ENCODE assay signal across 8 cellular contexts in genomic region chr5:78359455-78359830, GRCh38. TPM values are rescaled to one million over a fixed set of nuclear protein-coding genes. Genes with fewer than 3 reads are reported as not detected.
A peak's percentile ranks its signal among the peaks of the same experiment; 100 is the strongest.
DNase-seq lines count a peak whose midpoint lies in the region; ATAC-seq, FAIRE-seq and TF ChIP-seq lines count a peak whose summit lies in the region.
"Not testable (repeated sequence)": the region's sequence is repeated elsewhere in the genome, so short reads cannot be mapped to it uniquely, and the experiment has no call there.

No MANE protein-coding gene starts in this region.

- not testable (repeated sequence) for H3F3A ChIP-seq in MM.1S (ENCODE audit: insufficient read depth, low read length)

- not testable (repeated sequence) for H4K20me1 ChIP-seq in MM.1S (ENCODE audit: insufficient read depth, low read length)

- not testable (repeated sequence) for H3K36me3 ChIP-seq in Caco-2 (ENCODE audit: control insufficient read depth, insufficient read depth, low read length); MM.1S (replicated peaks; ENCODE audit: insufficient read depth, low read length); bronchial epithelial cell (ENCODE audit: control insufficient read depth, insufficient read depth, low read length); transverse colon
- peaks cover 8 to 28% of the 10 kb centered on the region in 2 experiments for H3K36me3 ChIP-seq in mesenchymal stem cell (ENCODE audit: control insufficient read depth in 1 of 2, insufficient read depth in 2 of 2, low read depth in 1 of 2, low read length in 2 of 2)
- H3K36me3 ChIP-seq in psoas muscle (ENCODE audit: insufficient read depth in 1 of 2, low read depth in 1 of 2), result peaks cover 0 to 14% of the 10 kb centered on the region in 2 donors

- in situ Hi-C loops in transverse colon (cut with MboI; ENCODE audit: low pct_ligation_motif_present in 1 of 4, low pct_unique_long_range_greater_than_20kb in 1 of 4, low sequenced_read_pairs in 3 of 4), result loop anchor here (5.0 to 10.0 kb wide), 2 partner anchors 55 to 62 kb away; no protein-coding TSS in a partner anchor

- H2BK12ac ChIP-seq in mesenchymal stem cell (ENCODE audit: low read length in 2 of 2), result not testable (repeated sequence)

- DNase-seq in Caco-2; MM.1S; activated CD8-positive, alpha-beta T cell treated with anti-CD3 and anti-CD28 coated beads for 36 hours; bronchial epithelial cell (ENCODE audit: low read depth); foreskin fibroblast; mesenchymal stem cell; transverse colon: not testable (repeated sequence)
- peak in 1 of 2 donors; percentile 13 for DNase-seq in psoas muscle

- H3K4me3 ChIP-seq in Caco-2 (ENCODE audit: low read depth, low read length) (peak overlapping the region; percentile 72), MM.1S (ENCODE audit: low read length) (peak overlapping the region; percentile 99), bronchial epithelial cell (ENCODE audit: low read depth, low read length) (peak overlapping the region; percentile 99), foreskin fibroblast (ENCODE audit: low read depth in 1 of 2, low read length in 2 of 2) (peak overlapping the region; percentile 92 to 95), mesenchymal stem cell (ENCODE audit: insufficient read depth in 1 of 2, low read depth in 1 of 2, low read length in 2 of 2) (peak overlapping the region; percentile 96 to 97), psoas muscle (peak overlapping the region; percentile 96), transverse colon (peak overlapping the region; percentile 84 to 96 (median 88))

- intact Hi-C loops in Caco-2 (cut with micrococcal nuclease; ENCODE audit: unreplicated experiment); activated CD8-positive, alpha-beta T cell treated with anti-CD3 and anti-CD28 coated beads for 36 hours (cut with micrococcal nuclease); psoas muscle (cut with DNase I); transverse colon (cut with DNase I; ENCODE audit: low total_unique reads): not testable (repeated sequence)

- H4K91ac ChIP-seq in mesenchymal stem cell (ENCODE audit: low read length), result not testable (repeated sequence)

- H3K27me3 Mint-ChIP-seq in Caco-2 (ENCODE audit: insufficient read depth, unreplicated experiment); activated CD8-positive, alpha-beta T cell treated with anti-CD3 and anti-CD28 coated beads for 36 hours: not testable (repeated sequence)

- not testable (repeated sequence) for H3K4ac ChIP-seq in mesenchymal stem cell (ENCODE audit: low read depth in 1 of 2, low read length in 2 of 2)

- H3K14ac ChIP-seq in mesenchymal stem cell (ENCODE audit: low read length in 2 of 2), result not testable (repeated sequence)

- not testable (repeated sequence) for TF ChIP-seq EP300 in transverse colon (IDR thresholded peaks at IDR 0.05; ENCODE audit: low read depth)

- H2BK15ac ChIP-seq in mesenchymal stem cell (ENCODE audit: low read depth, poor library complexity, severe bottlenecking), result not testable (repeated sequence)

- peak overlapping the region; percentile 87; the same call in 1 of the 2 replicates for H3K9ac ChIP-seq in MM.1S (ENCODE audit: low read length)
- peak overlapping the region; percentile 97 for H3K9ac ChIP-seq in mesenchymal stem cell (ENCODE audit: low read length)

- not testable (repeated sequence) for H3K9me3 Mint-ChIP-seq in Caco-2 (ENCODE audit: unreplicated experiment); activated CD8-positive, alpha-beta T cell treated with anti-CD3 and anti-CD28 coated beads for 36 hours

- peaks cover 21% of the 10 kb centered on the region; the same call in 1 of the 2 replicates for H3K79me2 ChIP-seq in MM.1S (ENCODE audit: low read length)

- not testable (repeated sequence) for H2BK120ac ChIP-seq in mesenchymal stem cell (ENCODE audit: low read depth, low read length)

- H3K36me3 Mint-ChIP-seq in Caco-2 (ENCODE audit: insufficient read depth, unreplicated experiment), result peaks cover 19% of the 10 kb centered on the region
- peaks cover 18% of the 10 kb centered on the region for H3K36me3 Mint-ChIP-seq in activated CD8-positive, alpha-beta T cell treated with anti-CD3 and anti-CD28 coated beads for 36 hours (ENCODE audit: low read depth)

- peak overlapping the region; percentile 77 for H3K4me2 ChIP-seq in MM.1S (ENCODE audit: low read depth, low read length)
- peak overlapping the region; percentile 66 for H3K4me2 ChIP-seq in mesenchymal stem cell (ENCODE audit: low read length, poor library complexity, severe bottlenecking)

- CTCF ChIA-PET in Caco-2 (lab: Charles Lee), result not testable (repeated sequence)
- CTCF ChIA-PET in activated CD8-positive, alpha-beta T cell treated with anti-CD3 and anti-CD28 coated beads for 36 hours (lab: Charles Lee), result interaction anchor here (1.0 to 4.1 kb wide), 3 partner anchors 59 to 86 kb away, joined by 3 to 46 read pairs (median 8); partner anchors contain the start of gene AP3B1

- POLR2A ChIA-PET in Caco-2 (lab: Charles Lee), result not testable (repeated sequence)
- POLR2A ChIA-PET in activated CD8-positive, alpha-beta T cell treated with anti-CD3 and anti-CD28 coated beads for 36 hours (lab: Charles Lee), result interaction anchor here (1.2 to 1.9 kb wide), 5 partner anchors 14 to 253 kb away, joined by 3 to 38 read pairs (median 3); partner anchors contain the start of gene AP3B1

- not testable (repeated sequence) for H2AK5ac ChIP-seq in mesenchymal stem cell (ENCODE audit: low read length, severe bottlenecking)

- peak overlapping the region; percentile 95 for H3K27ac Mint-ChIP-seq in Caco-2 (ENCODE audit: unreplicated experiment)
- peak overlapping the region; percentile 98 for H3K27ac Mint-ChIP-seq in activated CD8-positive, alpha-beta T cell treated with anti-CD3 and anti-CD28 coated beads for 36 hours

- H3K79me1 ChIP-seq in mesenchymal stem cell (replicated peaks; ENCODE audit: low read length, poor library complexity, severe bottlenecking), result not testable (repeated sequence)

- not testable (repeated sequence) for ATAC-seq in activated CD8-positive, alpha-beta T cell treated with anti-CD3 and anti-CD28 coated beads for 36 hours; psoas muscle

- not testable (repeated sequence) for TF ChIP-seq CTCF in Caco-2 (IDR thresholded peaks at IDR 0.05; ENCODE audit: insufficient read depth in 1 of 2, low read depth in 1 of 2, low read length in 1 of 2, severe bottlenecking in 1 of 2, unreplicated experiment in 1 of 2); MM.1S (IDR thresholded peaks at IDR 0.05; ENCODE audit: low read length); activated CD8-positive, alpha-beta T cell treated with anti-CD3 and anti-CD28 coated beads for 36 hours (IDR thresholded peaks at IDR 0.05); bronchial epithelial cell (IDR thresholded peaks at IDR 0.05; ENCODE audit: insufficient read depth, low read length, severe bottlenecking); foreskin fibroblast (IDR thresholded peaks at IDR 0.05; ENCODE audit: low read depth, low read length); psoas muscle (IDR thresholded peaks at IDR 0.05); transverse colon (IDR thresholded peaks at IDR 0.05)

- H3K23ac ChIP-seq in mesenchymal stem cell (ENCODE audit: low read length in 2 of 2), result not testable (repeated sequence)

- H2BK5ac ChIP-seq in mesenchymal stem cell (ENCODE audit: low read depth, low read length, poor library complexity, severe bottlenecking), result not testable (repeated sequence)

- H4K8ac ChIP-seq in mesenchymal stem cell (ENCODE audit: low read length), result not testable (repeated sequence)

- not testable (repeated sequence) for H3K4me1 ChIP-seq in Caco-2; MM.1S (ENCODE audit: low read length); mesenchymal stem cell (ENCODE audit: control insufficient read depth, insufficient read depth, low read depth, low read length)
- H3K4me1 ChIP-seq in psoas muscle (peaks cover 21% of the 10 kb centered on the region), transverse colon (peaks cover 8 to 30% (median 11%) of the 10 kb centered on the region in 4 donors)

- H3K4me1 Mint-ChIP-seq in Caco-2 (ENCODE audit: low read depth, unreplicated experiment), result not testable (repeated sequence)
- peaks cover 32% of the 10 kb centered on the region for H3K4me1 Mint-ChIP-seq in activated CD8-positive, alpha-beta T cell treated with anti-CD3 and anti-CD28 coated beads for 36 hours (ENCODE audit: low read depth)

- not testable (repeated sequence) for H3K9me2 ChIP-seq in MM.1S (replicated peaks; ENCODE audit: insufficient read depth, low read length)

- WGBS in mesenchymal stem cell, result 86% methylated on average over 19 of the region's 19 CpGs
- WGBS in psoas muscle, 3 donors, result 56 to 70% (median 60%) methylated on average over 19 of the region's 19 CpGs
- 81% methylated on average over 19 of the region's 19 CpGs; no CpG with 5 or more reads in 1 of the 2 donors for WGBS in transverse colon (ENCODE audit: low coverage in 1 of 2), 2 donors

- H3K27ac ChIP-seq in MM.1S (ENCODE audit: low read length), result peak overlapping the region; percentile 89; the same call in 1 of the 2 replicates
- peak overlapping the region; percentile 98 for H3K27ac ChIP-seq in mesenchymal stem cell (ENCODE audit: low read length, poor library complexity, severe bottlenecking)
- H3K27ac ChIP-seq in psoas muscle, result peak overlapping the region; percentile 91
- H3K27ac ChIP-seq in transverse colon, result peak overlapping the region; percentile 89 to 98 (median 92)

- TF ChIP-seq POLR2A in transverse colon (IDR thresholded peaks at IDR 0.05), result not testable (repeated sequence)

- not testable (repeated sequence) for H3K9me3 ChIP-seq in Caco-2; MM.1S (replicated peaks; ENCODE audit: insufficient read depth, low read length); mesenchymal stem cell (ENCODE audit: control insufficient read depth, low read length); psoas muscle; transverse colon

- H3K4me3 Mint-ChIP-seq in Caco-2 (ENCODE audit: unreplicated experiment), result peak overlapping the region; percentile 97
- peak overlapping the region; percentile 81 for H3K4me3 Mint-ChIP-seq in activated CD8-positive, alpha-beta T cell treated with anti-CD3 and anti-CD28 coated beads for 36 hours

- H3K18ac ChIP-seq in mesenchymal stem cell (ENCODE audit: low read depth in 1 of 2, low read length in 2 of 2), result not testable (repeated sequence)

- FAIRE-seq in bronchial epithelial cell (lab: Jason Lieb, UNC), result not testable (repeated sequence)

- H2AFZ ChIP-seq in MM.1S (ENCODE audit: low read length), result peak overlapping the region; percentile 95
- H2AFZ ChIP-seq in mesenchymal stem cell (ENCODE audit: low read depth, low read length), result not testable (repeated sequence)

- not testable (repeated sequence) for H3K27me3 ChIP-seq in Caco-2 (replicated peaks; ENCODE audit: control insufficient read depth, insufficient read depth, low read length); MM.1S (replicated peaks; ENCODE audit: insufficient read depth, low read length); bronchial epithelial cell (ENCODE audit: control insufficient read depth, insufficient read depth, low read length); mesenchymal stem cell (ENCODE audit: control insufficient read depth in 1 of 2, insufficient read depth in 1 of 2, low read length in 2 of 2); psoas muscle (ENCODE audit: insufficient read depth in 3 of 3, low read length in 2 of 3); transverse colon

- BruUV-seq in Caco-2 (replicated peaks; lab: Mats Ljungman, UMichigan), result not testable (repeated sequence)

RNA-seq across cellular contexts. Expression of gene SCAMP1, which starts 1.0 kb away (rescaled TPM):
- total RNA-seq in Caco-2 (2022), result 21.3 and 23.6 TPM in 2 replicates
- total RNA-seq in activated CD8-positive, alpha-beta T cell treated with anti-CD3 and anti-CD28 coated beads for 36 hours, result 10 to 100 TPM; 13.6 to 14.8 TPM
- total RNA-seq in bronchial epithelial cell, result 35.1 and 58.7 TPM in 2 replicates
- 17.6 TPM for polyA plus RNA-seq in mesenchymal stem cell (2013, experiment 1 of 2)
- 17.6 TPM for polyA plus RNA-seq in mesenchymal stem cell (2013, experiment 2 of 2)
- 10 to 100 TPM; 16.4 to 28.4 (median 22.6) TPM for total RNA-seq in psoas muscle
- 10 to 100 TPM in 1 of 3 donors, 1 to 10 TPM in 2; 7.2 to 15.5 (median 8.7) TPM for polyA plus RNA-seq in psoas muscle
- 10 to 100 TPM; 10.5 to 24.7 (median 21.8) TPM for total RNA-seq in transverse colon
